12 cellular contexts compared by ENCODE assay signal in the genomic region with DNA sequence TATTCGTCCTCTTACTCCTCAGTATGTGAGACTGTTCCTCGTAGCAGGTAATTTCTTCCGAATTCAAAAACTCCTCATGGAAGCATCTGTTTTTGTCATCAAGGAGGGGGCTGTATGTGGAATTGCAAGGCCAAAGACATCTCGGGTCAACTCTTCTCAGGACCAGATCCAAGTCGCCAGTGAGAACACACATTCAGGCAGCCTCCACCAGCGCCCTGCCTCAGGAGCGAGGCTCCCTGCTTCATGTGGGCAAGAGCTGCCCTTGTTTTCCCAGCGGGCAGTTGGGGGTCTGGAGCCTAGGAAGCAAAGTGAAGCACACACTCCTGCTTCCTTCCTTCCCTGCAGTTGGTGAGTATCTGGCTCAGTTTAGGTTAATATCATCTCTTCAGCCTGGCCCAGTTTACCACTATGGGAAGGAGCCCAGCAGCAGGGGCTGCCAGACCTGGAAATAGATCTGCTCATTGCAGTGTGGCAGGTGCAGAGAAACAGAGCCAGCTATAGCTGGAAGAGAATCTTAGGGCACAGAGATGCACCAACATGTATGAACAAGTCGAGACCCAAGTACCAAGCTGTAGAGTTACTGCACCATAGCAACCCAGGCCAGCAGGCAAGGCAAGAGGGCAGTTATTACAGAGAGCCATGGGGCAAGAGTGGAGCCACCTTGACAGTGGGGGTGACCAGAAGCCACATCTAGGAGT. TPM values are rescaled to one million over a fixed set of nuclear protein-coding genes. Genes with fewer than 3 reads are reported as not detected.
DNase-seq lines count a peak whose midpoint lies in the region; ATAC-seq and TF ChIP-seq lines count a peak whose summit lies in the region.
"Had no signal": no experiment of that assay in that cellular context is flagged by ENCODE, and none has a peak within 500 bp of the region (broad histone marks: within the 10 kb centered on the region; RNA-seq: fewer than 3 reads in every experiment).

No MANE protein-coding gene starts in this region.

- no peaks in the 10 kb centered on the region for H3K9me3 ChIP-seq in mesenchymal stem cell (ENCODE audit: control insufficient read depth, low read length)
- H3K9me3 ChIP-seq in ovary: no peaks in the 10 kb centered on the region

- no peak overlapping the region for H3K14ac ChIP-seq in mesenchymal stem cell (ENCODE audit: low read length in 2 of 2)

- 98% methylated on average over 8 of the region's 9 CpGs for WGBS in mesenchymal stem cell
- 88 to 93% (median 91%) methylated on average over 9 of the region's 9 CpGs for WGBS in ovary, 3 donors

- no peak for TF ChIP-seq POLR2A in ovary (IDR thresholded peaks at IDR 0.05)

- no peak overlapping the region for H3K4me3 Mint-ChIP-seq in activated naive CD8-positive, alpha-beta T cell

- peak overlapping the region; percentile 76 for H3K27ac Mint-ChIP-seq in activated naive CD8-positive, alpha-beta T cell

- H3K4me3 ChIP-seq in mesenchymal stem cell (ENCODE audit: insufficient read depth in 1 of 2, low read depth in 1 of 2, low read length in 2 of 2): no peak overlapping the region
- no peak overlapping the region for H3K4me3 ChIP-seq in ovary

- peak; percentile 92 for DNase-seq in DMS79 treated with DMSO at 0.1 percent for 48 hours (lab: John Stamatoyannopoulos, UW)
- DNase-seq in NCI-H1694 (lab: John Stamatoyannopoulos, UW): peak; percentile 30
- no peak for DNase-seq in mesenchymal stem cell
- no peak for DNase-seq in ovary
- no peak for DNase-seq in NCI-H2107 treated with DMSO at 0.1 percent for 48 hours (lab: John Stamatoyannopoulos, UW; ENCODE audit: unreplicated experiment)
- DNase-seq: activated gamma-delta T cell treated with Interleukin-2 at 50 U/mL for 16 hours, Calu3, cortex of kidney, NCI-H69 had no signal

- H3K27me3 ChIP-seq in mesenchymal stem cell (ENCODE audit: control insufficient read depth in 1 of 2, insufficient read depth in 1 of 2, low read length in 2 of 2) (no peaks in the 10 kb centered on the region), ovary (no peaks in the 10 kb centered on the region)

- no peak overlapping the region for H3K18ac ChIP-seq in mesenchymal stem cell (ENCODE audit: low read depth in 1 of 2, low read length in 2 of 2)

- peak overlapping the region in 1 of 2 experiments; percentile 70 for H3K23ac ChIP-seq in mesenchymal stem cell (ENCODE audit: low read length in 2 of 2)

- H3K4me1 ChIP-seq in mesenchymal stem cell (ENCODE audit: control insufficient read depth, insufficient read depth, low read depth, low read length): no peaks in the 10 kb centered on the region
- no peaks in the 10 kb centered on the region for H3K4me1 ChIP-seq in ovary (ENCODE audit: insufficient read depth)

- intact Hi-C loops in ovary (cut with DNase I): no loop called here

- H3K4ac ChIP-seq in mesenchymal stem cell (ENCODE audit: low read depth in 1 of 2, low read length in 2 of 2): no peak overlapping the region

- H3K27ac ChIP-seq in mesenchymal stem cell (ENCODE audit: low read length, poor library complexity, severe bottlenecking) (no peak overlapping the region), ovary (no peak overlapping the region)

- no peaks in the 10 kb centered on the region for H3K27me3 Mint-ChIP-seq in activated naive CD8-positive, alpha-beta T cell

- no peak for TF ChIP-seq EP300 in ovary (IDR thresholded peaks at IDR 0.05)

- no peak overlapping the region for H3K9ac ChIP-seq in mesenchymal stem cell (ENCODE audit: low read length)

- peaks cover 34% of the 10 kb centered on the region for H3K4me1 Mint-ChIP-seq in activated naive CD8-positive, alpha-beta T cell (ENCODE audit: low read depth)

- H2BK5ac ChIP-seq in mesenchymal stem cell (ENCODE audit: low read depth, low read length, poor library complexity, severe bottlenecking): no peak overlapping the region

- H2BK120ac ChIP-seq in mesenchymal stem cell (ENCODE audit: low read depth, low read length): no peak overlapping the region

- H3K36me3 Mint-ChIP-seq in activated naive CD8-positive, alpha-beta T cell: peaks cover 8% of the 10 kb centered on the region

- no peak overlapping the region for H2AFZ ChIP-seq in mesenchymal stem cell (ENCODE audit: low read depth, low read length)

- no peak overlapping the region for H2BK12ac ChIP-seq in mesenchymal stem cell (ENCODE audit: low read length in 2 of 2)

- no peaks in the 10 kb centered on the region for H3K9me3 Mint-ChIP-seq in activated naive CD8-positive, alpha-beta T cell (ENCODE audit: low read depth)

- peak overlapping the region; percentile 38 for H4K8ac ChIP-seq in mesenchymal stem cell (ENCODE audit: low read length)

- H2AK5ac ChIP-seq in mesenchymal stem cell (ENCODE audit: low read length, severe bottlenecking): no peak overlapping the region

- H2BK15ac ChIP-seq in mesenchymal stem cell (ENCODE audit: low read depth, poor library complexity, severe bottlenecking): no peak overlapping the region

- H3K36me3 ChIP-seq in mesenchymal stem cell (ENCODE audit: control insufficient read depth in 1 of 2, insufficient read depth in 2 of 2, low read depth in 1 of 2, low read length in 2 of 2) (peaks cover 10 to 17% of the 10 kb centered on the region in 2 experiments), ovary (no peaks in the 10 kb centered on the region)

- peak overlapping the region; percentile 21 for H4K91ac ChIP-seq in mesenchymal stem cell (ENCODE audit: low read length)

- no peak for ATAC-seq in GM19455 (IDR thresholded peaks at IDR 0.05; ENCODE audit: unreplicated experiment)
- ATAC-seq: activated CD4-positive, CD25-positive, alpha-beta regulatory T cell treated with anti-CD3 and anti-CD28 coated beads, Interleukin-2, amount 50 U/mL, for 24 hours had no signal

- no peak overlapping the region for H3K4me2 ChIP-seq in mesenchymal stem cell (ENCODE audit: low read length, poor library complexity, severe bottlenecking)

- peaks cover 2% of the 10 kb centered on the region for H3K79me1 ChIP-seq in mesenchymal stem cell (replicated peaks; ENCODE audit: low read length, poor library complexity, severe bottlenecking)

- no peak for TF ChIP-seq CTCF in ovary (IDR thresholded peaks at IDR 0.05)

RNA-seq across cellular contexts. Expression of a gene that starts 25.3 kb away (rescaled TPM):
- 56.4 TPM for polyA plus RNA-seq in mesenchymal stem cell (2013, experiment 1 of 2)
- polyA plus RNA-seq in mesenchymal stem cell (2013, experiment 2 of 2): 55.0 TPM
- 10 to 100 TPM; 26.9 to 55.1 (median 51.6) TPM for total RNA-seq in ovary
- polyA plus RNA-seq in ovary: 10 to 100 TPM; 32.7 to 44.7 TPM

RNA-seq across cellular contexts. Expression of a gene that starts 25.5 kb away (rescaled TPM):
- polyA plus RNA-seq in mesenchymal stem cell (2013, experiment 1 of 2): 33.6 TPM
- polyA plus RNA-seq in mesenchymal stem cell (2013, experiment 2 of 2): 32.9 TPM
- total RNA-seq in ovary: 100 to 1,000 TPM in 1 of 7 donors, 10 to 100 TPM in 6; 50.8 to 103 (median 58.5) TPM
- polyA plus RNA-seq in ovary: 10 to 100 TPM; 42.2 to 55.6 TPM

RNA-seq across cellular contexts. Expression of a gene that starts 31.9 kb away (rescaled TPM):
- 43.7 TPM for polyA plus RNA-seq in mesenchymal stem cell (2013, experiment 1 of 2)
- 44.3 TPM for polyA plus RNA-seq in mesenchymal stem cell (2013, experiment 2 of 2)
- total RNA-seq in ovary: 10 to 100 TPM; 40.3 to 90.9 (median 80.4) TPM
- 10 to 100 TPM; 32.7 to 73.8 TPM for polyA plus RNA-seq in ovary

Comparison
In these comparisons a context has a peak if more than half of its experiments do, and no peak if none do; other contexts are left out.
1. DNase-seq: peak in DMS79 treated with DMSO at 0.1 percent for 48 hours (single experiment) and NCI-H1694 (single experiment); none in mesenchymal stem cell (single experiment), ovary (0 of 5) and NCI-H2107 treated with DMSO at 0.1 percent for 48 hours (single experiment).